8 cellular contexts compared by ENCODE assay signal in the genomic region with DNA sequence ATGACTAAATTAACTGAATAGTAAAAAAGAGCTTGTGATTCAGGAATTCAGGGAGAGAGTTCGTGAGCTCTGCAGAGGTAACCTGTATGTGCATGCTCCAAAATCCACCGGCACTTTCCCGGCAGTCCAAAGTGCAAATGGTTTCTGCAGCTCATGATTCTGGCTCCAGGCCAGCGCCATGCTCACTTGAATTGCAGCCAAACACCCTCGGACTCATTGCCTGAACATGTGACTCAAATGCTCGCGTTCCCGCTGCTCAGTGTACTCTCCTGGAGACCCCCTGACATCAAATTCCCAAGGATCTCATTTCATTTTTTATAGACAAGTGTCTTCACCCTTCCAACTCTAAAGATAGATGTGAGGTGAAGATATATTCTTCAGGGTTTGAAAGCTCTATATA. TPM values are rescaled to one million over a fixed set of nuclear protein-coding genes. Genes with fewer than 3 reads are reported as not detected.
A peak's percentile ranks its signal among the peaks of the same experiment; 100 is the strongest.
DNase-seq lines count a peak whose midpoint lies in the region; ATAC-seq lines count a peak whose summit lies in the region.

No MANE protein-coding gene starts in this region.

- DNase-seq in DMS153 (lab: John Stamatoyannopoulos, UW) (peak; percentile 77), NCI-H446 treated with DMSO at 0.1 percent for 48 hours (lab: John Stamatoyannopoulos, UW) (peak; percentile 64), dermis microvascular lymphatic vessel endothelial cell (ENCODE audit: low read depth in 2 of 2) (peak; percentile 63 to 86), neuronal stem cell (ENCODE audit: low spot score) (no peak), Karpas-422 (no peak), SKM-1 (lab: John Stamatoyannopoulos, UW; ENCODE audit: unreplicated experiment) (no peak)
- DNase-seq in activated CD4-positive, alpha-beta T cell treated with anti-CD3 and anti-CD28 coated beads, Interleukin-2, amount 50 U/mL, for 1 hour: no peak

- no peak overlapping the region for H3K4me2 ChIP-seq in neuronal stem cell (ENCODE audit: insufficient read depth, low read length, poor library complexity, severe bottlenecking)
- no peak overlapping the region for H3K4me2 ChIP-seq in Karpas-422 (ENCODE audit: low read depth, low read length, poor library complexity, severe bottlenecking)

- H2AFZ ChIP-seq in neuronal stem cell (ENCODE audit: low read length) (peak overlapping the region; percentile 90), Karpas-422 (ENCODE audit: low read length) (no peak overlapping the region)

- H3K14ac ChIP-seq in neuronal stem cell (ENCODE audit: low read length): no peak overlapping the region

- no peak overlapping the region for H3K4me3 ChIP-seq in neuronal stem cell (ENCODE audit: low read length in 2 of 2)
- no peak overlapping the region for H3K4me3 ChIP-seq in Karpas-422 (ENCODE audit: low read length)

- H3K4me1 ChIP-seq in neuronal stem cell (ENCODE audit: control insufficient read depth in 2 of 2, insufficient read depth in 1 of 2, low read depth in 1 of 2, low read length in 2 of 2) (peaks cover 1 to 15% of the 10 kb centered on the region in 2 donors), Karpas-422 (ENCODE audit: low read length) (no peaks in the 10 kb centered on the region)

- H4K91ac ChIP-seq in neuronal stem cell (ENCODE audit: low read depth, low read length, poor library complexity): no peak overlapping the region

- H2AK5ac ChIP-seq in neuronal stem cell (ENCODE audit: low read depth, low read length): no peak overlapping the region

- H3K27me3 ChIP-seq in neuronal stem cell (ENCODE audit: control insufficient read depth in 3 of 3, insufficient read depth in 3 of 3, low read depth in 1 of 3, low read length in 3 of 3) (no peaks in the 10 kb centered on the region), Karpas-422 (ENCODE audit: low read length) (no peaks in the 10 kb centered on the region)

- H3K36me3 ChIP-seq in neuronal stem cell (replicated peaks in 1 of 2; ENCODE audit: control insufficient read depth in 2 of 2, insufficient read depth in 2 of 2, low read length in 2 of 2): no peaks in the 10 kb centered on the region
- no peaks in the 10 kb centered on the region for H3K36me3 ChIP-seq in Karpas-422 (ENCODE audit: insufficient read depth, low read length)

- whole genome bisulfite sequencing in neuronal stem cell (ENCODE audit: extremely low coverage in 2 of 2, insufficient read length in 2 of 2, insufficient replicate concordance in 1 of 2), 2 donors: no CpG with 5 or more reads among the region's 8 CpGs

- no peak overlapping the region for H2BK15ac ChIP-seq in neuronal stem cell (ENCODE audit: low read length)

- H3K18ac ChIP-seq in neuronal stem cell (ENCODE audit: low read length): no peak overlapping the region

- no peak overlapping the region for H2BK5ac ChIP-seq in neuronal stem cell (ENCODE audit: low read length)

- no peak overlapping the region for H2BK120ac ChIP-seq in neuronal stem cell (ENCODE audit: low read depth, low read length)

- no peak for ATAC-seq in GM21423 (IDR thresholded peaks at IDR 0.05; ENCODE audit: unreplicated experiment)

- H3K79me1 ChIP-seq in neuronal stem cell (ENCODE audit: low read depth, low read length): no peaks in the 10 kb centered on the region

- H4K8ac ChIP-seq in neuronal stem cell (ENCODE audit: low read depth, low read length): no peak overlapping the region

- no peaks in the 10 kb centered on the region for H4K20me1 ChIP-seq in Karpas-422 (ENCODE audit: insufficient read depth, low read depth, low read length)

- no peaks in the 10 kb centered on the region for H3K9me2 ChIP-seq in Karpas-422 (replicated peaks; ENCODE audit: insufficient read depth, low read length)

- no peak overlapping the region for H2BK12ac ChIP-seq in neuronal stem cell (ENCODE audit: low read length)

- H3K4ac ChIP-seq in neuronal stem cell (ENCODE audit: low read length): no peak overlapping the region

- H3K23ac ChIP-seq in neuronal stem cell (ENCODE audit: low read depth, low read length, poor library complexity): no peak overlapping the region

- H3K27ac ChIP-seq in neuronal stem cell (replicated peaks; ENCODE audit: low read length) (no peak overlapping the region), Karpas-422 (ENCODE audit: low read length) (no peak overlapping the region)

- H3K9me3 ChIP-seq in neuronal stem cell (replicated peaks in 1 of 2; ENCODE audit: control insufficient read depth in 2 of 2, insufficient read depth in 1 of 2, low read depth in 1 of 2, low read length in 2 of 2): no peaks in the 10 kb centered on the region
- H3K9me3 ChIP-seq in Karpas-422 (ENCODE audit: low read length): no peaks in the 10 kb centered on the region

- H3K9ac ChIP-seq in neuronal stem cell (ENCODE audit: low read depth, low read length, poor library complexity) (no peak overlapping the region), Karpas-422 (ENCODE audit: low read length) (no peak overlapping the region)

- H3K79me2 ChIP-seq in Karpas-422 (ENCODE audit: low read length): no peaks in the 10 kb centered on the region

RNA-seq across cellular contexts. Expression of gene SH3RF1, which starts 44.1 kb away (rescaled TPM):
- total RNA-seq in dermis microvascular lymphatic vessel endothelial cell: 5.0 and 7.1 TPM in 2 replicates
- 17.9 TPM for polyA plus RNA-seq in neuronal stem cell (2013, experiment 1 of 2)
- 18.0 TPM for polyA plus RNA-seq in neuronal stem cell (2013, experiment 2 of 2)
- total RNA-seq in Karpas-422 (2014; rRNA removed; shearing (Covaris generic); ENCODE audit: low replicate concordance): 0.22 TPM in 1 of 2 replicates, not detected in the other

Comparison
In these comparisons a context has a peak if more than half of its experiments do, and no peak if none do; other contexts are left out.
1. DNase-seq: peak in DMS153 (single experiment), NCI-H446 treated with DMSO at 0.1 percent for 48 hours (single experiment) and dermis microvascular lymphatic vessel endothelial cell (2 of 2); none in neuronal stem cell (single experiment), activated CD4-positive, alpha-beta T cell treated with anti-CD3 and anti-CD28 coated beads, Interleukin-2, amount 50 U/mL, for 1 hour (single experiment), Karpas-422 (single experiment) and SKM-1 (single experiment).